Comparison of ENCODE assay signal across 8 cellular contexts in genomic region chr11:80727315-80727714, GRCh38.
A peak's percentile ranks its signal among the peaks of the same experiment; 100 is the strongest.
DNase-seq lines count a peak whose midpoint lies in the region; ATAC-seq and TF ChIP-seq lines count a peak whose summit lies in the region.

No MANE protein-coding gene starts in this region.

- ATAC-seq in heart left ventricle, result no peak
- peak; percentile 69 for ATAC-seq in HG03103 (IDR thresholded peaks at IDR 0.05; ENCODE audit: low read depth, unreplicated experiment)
- ATAC-seq in naive thymus-derived CD8-positive, alpha-beta T cell, result no peak

- DNase-seq in left ventricle myocardium inferior (no peak), heart left ventricle (no peak), SW480 (ENCODE audit: low spot score) (peak; percentile 17), ureter (ENCODE audit: low spot score) (no peak)
- no peak for DNase-seq in naive thymus-derived CD8-positive, alpha-beta T cell
- no peak for DNase-seq in central memory CD4-positive, alpha-beta T cell

- H3K9me3 ChIP-seq in left ventricle myocardium inferior (replicated peaks) (no peaks in the 10 kb centered on the region), heart left ventricle (no peaks in the 10 kb centered on the region)

- WGBS in heart left ventricle, 4 donors, result 17 to 23% (median 19%) methylated on average over 3 of the region's 3 CpGs

- intact Hi-C loops in left ventricle myocardium inferior (cut with micrococcal nuclease), result no loop called here
- intact Hi-C loops in heart left ventricle (cut with DNase I), result no loop called here

- H3K27me3 Mint-ChIP-seq in nephron (ENCODE audit: low read depth), result peaks cover 4% of the 10 kb centered on the region
- H3K27me3 Mint-ChIP-seq in naive thymus-derived CD8-positive, alpha-beta T cell, result no peaks in the 10 kb centered on the region

- H3K27ac Mint-ChIP-seq in nephron, result no peak overlapping the region
- no peak overlapping the region for H3K27ac Mint-ChIP-seq in naive thymus-derived CD8-positive, alpha-beta T cell

- no peaks in the 10 kb centered on the region for H3K4me1 ChIP-seq in left ventricle myocardium inferior
- H3K4me1 ChIP-seq in heart left ventricle, result no peaks in the 10 kb centered on the region

- H3K4me3 Mint-ChIP-seq in nephron, result no peak overlapping the region
- H3K4me3 Mint-ChIP-seq in naive thymus-derived CD8-positive, alpha-beta T cell, result no peak overlapping the region

- no peak for TF ChIP-seq POLR2A in heart left ventricle (IDR thresholded peaks at IDR 0.05)

- peaks cover 14% of the 10 kb centered on the region for H3K4me1 Mint-ChIP-seq in nephron
- no peaks in the 10 kb centered on the region for H3K4me1 Mint-ChIP-seq in naive thymus-derived CD8-positive, alpha-beta T cell

- H3K4me3 ChIP-seq in left ventricle myocardium inferior (no peak overlapping the region), heart left ventricle (no peak overlapping the region)

- POLR2A ChIA-PET in naive thymus-derived CD8-positive, alpha-beta T cell (lab: Charles Lee), result no interaction called here

- H3K27me3 ChIP-seq in left ventricle myocardium inferior (ENCODE audit: low read depth) (no peaks in the 10 kb centered on the region), heart left ventricle (no peaks in the 10 kb centered on the region)

- no peak overlapping the region for H3K27ac ChIP-seq in left ventricle myocardium inferior (replicated peaks)
- H3K27ac ChIP-seq in heart left ventricle, result no peak overlapping the region

- TF ChIP-seq CTCF in left ventricle myocardium inferior (IDR thresholded peaks at IDR 0.05; ENCODE audit: borderline replicate concordance), result peak; percentile 29
- TF ChIP-seq CTCF in heart left ventricle (IDR thresholded peaks at IDR 0.05), result peak in 1 of 12 donors; percentile 7
- peak in 2 of 3 experiments; percentile 17 to 36 for TF ChIP-seq CTCF in nephron (IDR thresholded peaks at IDR 0.05; ENCODE audit: unreplicated experiment in 3 of 3)

- H3K36me3 ChIP-seq in left ventricle myocardium inferior, result no peaks in the 10 kb centered on the region
- H3K36me3 ChIP-seq in heart left ventricle, result no peaks in the 10 kb centered on the region

- H3K36me3 Mint-ChIP-seq in nephron (ENCODE audit: low read depth), result no peaks in the 10 kb centered on the region
- H3K36me3 Mint-ChIP-seq in naive thymus-derived CD8-positive, alpha-beta T cell, result no peaks in the 10 kb centered on the region

- no peaks in the 10 kb centered on the region for H3K9me3 Mint-ChIP-seq in nephron
- H3K9me3 Mint-ChIP-seq in naive thymus-derived CD8-positive, alpha-beta T cell, result peaks cover 0 to 12% (median 2%) of the 10 kb centered on the region in 9 donors
